16 cellular contexts compared by ENCODE assay signal in genomic region chr7:31251441-31251840, GRCh38.
DNase-seq lines count a peak whose midpoint lies in the region; ATAC-seq lines count a peak whose summit lies in the region.
"Had no signal": no experiment of that assay in that cellular context is flagged by ENCODE, and none has a peak within 500 bp of the region (broad histone marks: within the 10 kb centered on the region; RNA-seq: fewer than 3 reads in every experiment).

No MANE protein-coding gene starts in this region.

- no peak for ATAC-seq in HG03095 (IDR thresholded peaks at IDR 0.05; ENCODE audit: unreplicated experiment)

- peak; percentile 4 for DNase-seq in NCI-H82 (lab: John Stamatoyannopoulos, UW)
- no peak for DNase-seq in NCI-H82 treated with DMSO at 0.1 percent for 48 hours (lab: John Stamatoyannopoulos, UW; ENCODE audit: unreplicated experiment)
- DNase-seq in NCI-H69 (lab: John Stamatoyannopoulos, UW), result peak; percentile 7
- peak; percentile 6 for DNase-seq in cerebellar cortex (ENCODE audit: low spot score)
- DNase-seq in iPS-NIHi7 (ENCODE audit: extremely low spot score), result peak; percentile 45
- DNase-seq in NCI-H2196 treated with DMSO at 0.1 percent for 48 hours (lab: John Stamatoyannopoulos, UW; ENCODE audit: unreplicated experiment), result no peak
- DNase-seq in T-helper 2 cell, result no peak
- DNase-seq: MV-4-11; NCI-H1436; NCI-H2081; NCI-H2227 treated with DMSO at 0.1 percent for 48 hours; NCI-H524 treated with DMSO at 0.1 percent for 48 hours; NK-92 treated with Interleukin-12 subunit alpha and Interleukin-12 subunit beta, amount 100 ng/mL, for 24 hours; RPMI8226; SW 1271 had no signal

Comparison
In these comparisons a context has a peak if more than half of its experiments do, and no peak if none do; other contexts are left out.
1. DNase-seq: peak in NCI-H82 (single experiment), NCI-H69 (single experiment), cerebellar cortex (single experiment) and iPS-NIHi7 (single experiment); none in NCI-H82 treated with DMSO at 0.1 percent for 48 hours (single experiment), NCI-H2196 treated with DMSO at 0.1 percent for 48 hours (single experiment) and T-helper 2 cell (0 of 5).